Comparison of ENCODE assay signal across 22 cellular contexts in the genomic region with DNA sequence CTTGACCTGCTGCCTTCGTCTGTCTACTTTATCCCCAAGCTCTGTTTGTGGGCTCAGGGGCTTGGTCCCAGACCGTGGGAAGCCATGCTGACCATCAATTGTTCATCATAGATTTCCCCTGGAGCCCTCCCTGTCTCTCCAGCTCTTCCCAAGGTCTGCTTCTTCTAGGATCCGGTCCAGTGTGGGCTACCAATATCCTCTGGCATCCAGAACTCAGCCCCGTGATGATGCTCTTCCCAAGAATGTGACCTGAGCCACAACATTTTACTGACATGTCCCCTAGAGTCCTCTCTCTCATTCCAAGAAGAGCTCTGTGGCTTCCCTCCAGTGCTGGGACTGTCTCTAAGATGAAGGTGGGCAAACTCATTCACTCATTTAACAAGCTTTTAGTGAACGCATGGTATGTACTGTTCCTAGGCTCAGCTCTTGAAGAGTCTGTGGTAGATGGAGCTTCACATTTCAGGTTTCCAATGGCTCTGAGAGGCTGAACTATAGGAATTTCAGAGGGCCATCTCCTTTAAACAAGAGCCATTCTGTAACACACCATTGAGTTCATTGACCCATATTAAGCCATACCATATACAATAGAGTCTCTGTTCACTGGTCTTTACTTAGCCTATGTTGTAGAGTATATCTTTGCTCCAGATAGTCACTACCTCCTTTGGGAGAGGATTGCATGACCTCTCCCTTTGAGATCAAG.
"Had no signal": no experiment of that assay in that cellular context is flagged by ENCODE, and none has a peak within 500 bp of the region (broad histone marks: within the 10 kb centered on the region; RNA-seq: fewer than 3 reads in every experiment).

No MANE protein-coding gene starts in this region.

- H3K4me1 Mint-ChIP-seq: activated CD4-positive, alpha-beta T cell treated with anti-CD3 and anti-CD28 coated beads, Interleukin-2, amount 10 ng/mL, durations not matched to agents 7 days and 5 days; activated CD8-positive, alpha-beta memory T cell treated with anti-CD3 and anti-CD28 coated beads, Interleukin-2, amount 10 ng/mL, durations not matched to agents 7 days and 5 days; activated naive CD4-positive, alpha-beta T cell treated with anti-CD3 and anti-CD28 coated beads, Interleukin-2, amount 10 ng/mL, durations not matched to agents 7 days and 5 days had no signal

- ATAC-seq: activated CD8-positive, alpha-beta memory T cell treated with anti-CD3 and anti-CD28 coated beads, Interleukin-2, amount 10 ng/mL, durations not matched to agents 7 days and 5 days; activated CD8-positive, alpha-beta T cell treated with anti-CD3 and anti-CD28 coated beads for 36 hours; activated naive CD8-positive, alpha-beta T cell treated with anti-CD3 and anti-CD28 coated beads, Interleukin-2, amount 50 U/mL, for 24 hours; gastrocnemius medialis; left lung; naive thymus-derived CD8-positive, alpha-beta T cell had no signal

- H3K4me3 Mint-ChIP-seq: activated CD4-positive, alpha-beta T cell treated with anti-CD3 and anti-CD28 coated beads, Interleukin-2, amount 10 ng/mL, durations not matched to agents 7 days and 5 days; activated CD8-positive, alpha-beta memory T cell treated with anti-CD3 and anti-CD28 coated beads, Interleukin-2, amount 10 ng/mL, durations not matched to agents 7 days and 5 days; activated CD8-positive, alpha-beta T cell treated with anti-CD3 and anti-CD28 coated beads for 36 hours; activated naive CD4-positive, alpha-beta T cell treated with anti-CD3 and anti-CD28 coated beads, Interleukin-2, amount 10 ng/mL, durations not matched to agents 7 days and 5 days; activated naive CD8-positive, alpha-beta T cell treated with anti-CD3 and anti-CD28 coated beads, Interleukin-2, amount 50 U/mL, for 24 hours; naive thymus-derived CD8-positive, alpha-beta T cell; stimulated activated naive CD8-positive, alpha-beta T cell treated with anti-CD3 and anti-CD28 coated beads, Interleukin-15, Interleukin-2, amounts not matched to agents 100 ng/mL and 50 ng/mL, for 24 hours had no signal

- H3K36me3 Mint-ChIP-seq: activated CD8-positive, alpha-beta memory T cell treated with anti-CD3 and anti-CD28 coated beads, Interleukin-2, amount 10 ng/mL, durations not matched to agents 7 days and 5 days; activated naive CD4-positive, alpha-beta T cell treated with anti-CD3 and anti-CD28 coated beads, Interleukin-2, amount 10 ng/mL, durations not matched to agents 7 days and 5 days; naive thymus-derived CD8-positive, alpha-beta T cell had no signal

- DNase-seq: activated CD4-positive, alpha-beta T cell treated with anti-CD3 and anti-CD28 coated beads, Interleukin-2, amount 10 ng/mL, durations not matched to agents 7 days and 5 days; activated CD4-positive, CD25-positive, alpha-beta regulatory T cell treated with anti-CD3 and anti-CD28 coated beads, Interleukin-2, amount 50 U/mL, for 72 hours; activated CD8-positive, alpha-beta memory T cell treated with anti-CD3 and anti-CD28 coated beads, Interleukin-2, amount 10 ng/mL, durations not matched to agents 7 days and 5 days; activated CD8-positive, alpha-beta T cell treated with anti-CD3 and anti-CD28 coated beads for 36 hours; activated effector memory CD4-positive, alpha-beta T cell treated with anti-CD3 and anti-CD28 coated beads, Interleukin-2, amount 50 U/mL, for 16 hours; activated naive CD4-positive, alpha-beta T cell treated with anti-CD3 and anti-CD28 coated beads, Interleukin-2, amount 10 ng/mL, durations not matched to agents 7 days and 5 days; activated naive CD8-positive, alpha-beta T cell treated with anti-CD3 and anti-CD28 coated beads, Interleukin-2, amount 50 U/mL, for 24 hours; activated T-cell treated with anti-CD3 and anti-CD28 coated beads for 4 hours; effector CD4-positive, alpha-beta T cell; erythroblast; gastrocnemius medialis; hippocampal formation; kidney glomerular epithelial cell; left lung; naive thymus-derived CD8-positive, alpha-beta T cell; stimulated activated CD4-positive, alpha-beta T cell treated with anti-CD3 and anti-CD28 coated beads, Interleukin-12 subunit alpha, Interleukin-12 subunit beta, amount 100 ng/mL, for 4 hours; substantia nigra; tibial artery; WERI-Rb-1 had no signal

- H3K27ac Mint-ChIP-seq: activated CD4-positive, alpha-beta T cell treated with anti-CD3 and anti-CD28 coated beads, Interleukin-2, amount 10 ng/mL, durations not matched to agents 7 days and 5 days; activated CD8-positive, alpha-beta memory T cell treated with anti-CD3 and anti-CD28 coated beads, Interleukin-2, amount 10 ng/mL, durations not matched to agents 7 days and 5 days; activated CD8-positive, alpha-beta T cell treated with anti-CD3 and anti-CD28 coated beads for 36 hours; activated naive CD4-positive, alpha-beta T cell treated with anti-CD3 and anti-CD28 coated beads, Interleukin-2, amount 10 ng/mL, durations not matched to agents 7 days and 5 days; activated naive CD8-positive, alpha-beta T cell treated with anti-CD3 and anti-CD28 coated beads, Interleukin-2, amount 50 U/mL, for 24 hours; naive thymus-derived CD8-positive, alpha-beta T cell; stimulated activated naive CD8-positive, alpha-beta T cell treated with anti-CD3 and anti-CD28 coated beads, Interleukin-15, Interleukin-2, amounts not matched to agents 100 ng/mL and 50 ng/mL, for 24 hours had no signal

- H3K27me3 Mint-ChIP-seq: activated CD8-positive, alpha-beta memory T cell treated with anti-CD3 and anti-CD28 coated beads, Interleukin-2, amount 10 ng/mL, durations not matched to agents 7 days and 5 days; activated CD8-positive, alpha-beta T cell treated with anti-CD3 and anti-CD28 coated beads for 36 hours; activated naive CD8-positive, alpha-beta T cell treated with anti-CD3 and anti-CD28 coated beads, Interleukin-2, amount 50 U/mL, for 24 hours; stimulated activated naive CD8-positive, alpha-beta T cell treated with anti-CD3 and anti-CD28 coated beads, Interleukin-15, Interleukin-2, amounts not matched to agents 100 ng/mL and 50 ng/mL, for 24 hours had no signal

- H3K4me3 ChIP-seq: gastrocnemius medialis, left lung, lung, prostate gland, tibial artery had no signal

- H3K27ac ChIP-seq: gastrocnemius medialis, left lung, prostate gland, tibial artery, WERI-Rb-1 had no signal

- H3K9me3 Mint-ChIP-seq: activated CD4-positive, alpha-beta T cell treated with anti-CD3 and anti-CD28 coated beads, Interleukin-2, amount 10 ng/mL, durations not matched to agents 7 days and 5 days; activated CD8-positive, alpha-beta T cell treated with anti-CD3 and anti-CD28 coated beads for 36 hours; activated naive CD4-positive, alpha-beta T cell treated with anti-CD3 and anti-CD28 coated beads, Interleukin-2, amount 10 ng/mL, durations not matched to agents 7 days and 5 days; activated naive CD8-positive, alpha-beta T cell treated with anti-CD3 and anti-CD28 coated beads, Interleukin-2, amount 50 U/mL, for 24 hours; naive thymus-derived CD8-positive, alpha-beta T cell; stimulated activated naive CD8-positive, alpha-beta T cell treated with anti-CD3 and anti-CD28 coated beads, Interleukin-15, Interleukin-2, amounts not matched to agents 100 ng/mL and 50 ng/mL, for 24 hours had no signal
